ENCODE assay signal across 21 cellular contexts in the genomic region with DNA sequence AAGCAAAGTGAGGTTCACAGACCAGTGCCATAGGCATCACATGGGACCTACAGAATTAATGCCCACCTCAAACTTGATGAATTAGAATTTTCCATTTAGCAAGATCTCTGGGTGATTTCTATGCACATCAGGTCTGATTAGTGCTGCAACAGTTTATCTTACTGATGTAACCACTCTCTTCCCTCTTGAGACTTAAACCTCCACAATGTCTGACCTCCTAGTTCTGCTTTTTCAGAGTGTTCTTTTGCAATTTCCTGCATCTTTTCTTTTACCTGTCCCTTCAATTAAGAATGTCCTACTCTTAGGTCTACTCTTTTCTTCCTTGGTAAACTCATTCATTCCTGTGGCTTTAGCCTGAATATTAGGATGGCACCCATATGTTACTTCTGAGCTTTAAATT.
"Had no signal": no experiment of that assay in that cellular context is flagged by ENCODE, and none has a peak within 500 bp of the region (broad histone marks: within the 10 kb centered on the region; RNA-seq: fewer than 3 reads in every experiment).

No MANE protein-coding gene starts in this region.

- ATAC-seq: activated CD4-positive, alpha-beta T cell treated with anti-CD3 and anti-CD28 coated beads for 36 hours; activated naive CD4-positive, alpha-beta T cell treated with anti-CD3 and anti-CD28 coated beads, Interleukin-2, amount 50 U/mL, for 72 hours; activated T-cell treated with anti-CD3 and anti-CD28 coated beads, Interleukin-2, amount 50 U/mL, for 72 hours; esophagus mucosa; heart left ventricle; right lobe of liver; stimulated activated naive CD8-positive, alpha-beta T cell treated with anti-CD3 and anti-CD28 coated beads, Interleukin-15, Interleukin-2, amounts not matched to agents 100 U/mL and 50 U/mL, for 24 hours; upper lobe of right lung had no signal

- H3K4me1 ChIP-seq: breast epithelium, heart left ventricle, right lobe of liver, thyroid gland, upper lobe of right lung had no signal

- H3K27ac ChIP-seq: breast epithelium, heart left ventricle, neutrophil, right lobe of liver, thyroid gland, upper lobe of right lung had no signal

- H3K9me3 ChIP-seq: breast epithelium, heart left ventricle, neutrophil, right lobe of liver, thyroid gland, upper lobe of right lung had no signal

- DNase-seq: activated CD4-positive, alpha-beta T cell treated with anti-CD3 and anti-CD28 coated beads for 36 hours; activated CD4-positive, CD25-positive, alpha-beta regulatory T cell; activated naive CD4-positive, alpha-beta T cell; activated T-cell treated with anti-CD3 and anti-CD28 coated beads for 4 hours; activated T-cell treated with anti-CD3 and anti-CD28 coated beads, Interleukin-2, amount 50 U/mL, for 72 hours; central memory CD4-positive, alpha-beta T cell; endodermal cell; foreskin fibroblast; heart left ventricle; naive B cell; nephron progenitor cell; right lobe of liver; stimulated activated CD4-positive, alpha-beta T cell treated with anti-CD3 and anti-CD28 coated beads, Interleukin-4, amount 100 ng/mL, for 1 hour; stimulated activated naive CD8-positive, alpha-beta T cell treated with anti-CD3 and anti-CD28 coated beads, Interleukin-15, Interleukin-2, amounts not matched to agents 100 U/mL and 50 U/mL, for 24 hours; substantia nigra; thyroid gland; upper lobe of right lung had no signal

- H3K36me3 ChIP-seq: breast epithelium, heart left ventricle, neutrophil, right lobe of liver, thyroid gland, upper lobe of right lung had no signal

- H3K27me3 ChIP-seq: breast epithelium, heart left ventricle, neutrophil, right lobe of liver, thyroid gland, upper lobe of right lung had no signal

- H3K4me3 ChIP-seq: breast epithelium, heart left ventricle, right lobe of liver, thyroid gland, upper lobe of right lung had no signal
